In the genomic region with DNA sequence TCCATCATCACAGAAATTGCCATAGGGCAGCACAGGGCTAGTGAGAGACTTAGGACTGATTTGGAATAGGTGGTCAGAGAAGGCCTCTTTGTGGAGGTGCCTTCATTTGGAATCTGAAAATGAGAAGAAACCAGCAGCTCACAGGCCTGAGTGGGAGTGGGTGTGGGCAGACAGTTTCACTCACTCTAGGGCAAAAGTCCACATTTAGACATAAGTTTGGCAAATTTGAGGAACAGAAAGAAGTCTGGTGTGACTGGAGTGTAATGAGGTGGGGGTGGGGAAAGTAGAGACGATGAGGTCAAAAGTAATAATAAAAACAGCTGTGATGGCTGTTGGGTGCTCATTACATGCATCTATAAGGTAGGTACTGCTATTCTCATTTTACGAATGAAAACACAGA, we compare ENCODE assay signal across 2 cellular contexts.
TF ChIP-seq lines count a peak whose summit lies in the region.

No MANE protein-coding gene starts in this region.

TF ChIP-seq in SK-N-SH, 30 proteins besides CTCF, POLR2A, EP300 and RAD21:
- TF ChIP-seq, protein P1, sequence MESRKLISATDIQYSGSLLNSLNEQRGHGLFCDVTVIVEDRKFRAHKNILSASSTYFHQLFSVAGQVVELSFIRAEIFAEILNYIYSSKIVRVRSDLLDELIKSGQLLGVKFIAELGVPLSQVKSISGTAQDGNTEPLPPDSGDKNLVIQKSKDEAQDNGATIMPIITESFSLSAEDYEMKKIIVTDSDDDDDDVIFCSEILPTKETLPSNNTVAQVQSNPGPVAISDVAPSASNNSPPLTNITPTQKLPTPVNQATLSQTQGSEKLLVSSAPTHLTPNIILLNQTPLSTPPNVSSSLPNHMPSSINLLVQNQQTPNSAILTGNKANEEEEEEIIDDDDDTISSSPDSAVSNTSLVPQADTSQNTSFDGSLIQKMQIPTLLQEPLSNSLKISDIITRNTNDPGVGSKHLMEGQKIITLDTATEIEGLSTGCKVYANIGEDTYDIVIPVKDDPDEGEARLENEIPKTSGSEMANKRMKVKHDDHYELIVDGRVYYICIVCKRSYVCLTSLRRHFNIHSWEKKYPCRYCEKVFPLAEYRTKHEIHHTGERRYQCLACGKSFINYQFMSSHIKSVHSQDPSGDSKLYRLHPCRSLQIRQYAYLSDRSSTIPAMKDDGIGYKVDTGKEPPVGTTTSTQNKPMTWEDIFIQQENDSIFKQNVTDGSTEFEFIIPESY (IDR thresholded peaks at IDR 0.05; ENCODE audit: borderline replicate concordance, low read depth): no peak
- TF ChIP-seq RXRA (IDR thresholded peaks at IDR 0.05; ENCODE audit: borderline replicate concordance, low read depth) (no peak), TAF1 (IDR thresholded peaks at IDR 0.05; ENCODE audit: borderline replicate concordance, low read depth, low read length) (no peak), GABPA (IDR thresholded peaks at IDR 0.05; ENCODE audit: low read depth) (no peak), RFX5 (IDR thresholded peaks at IDR 0.05; ENCODE audit: low read length) (no peak), ELF1 (IDR thresholded peaks at IDR 0.05) (no peak), JUND (IDR thresholded peaks at IDR 0.05) (no peak), SIN3A (IDR thresholded peaks at IDR 0.05; ENCODE audit: borderline replicate concordance, low read depth, low read length) (no peak), NRF1 (IDR thresholded peaks at IDR 0.05; ENCODE audit: low read depth, low read length) (no peak), RCOR1 (IDR thresholded peaks at IDR 0.05; ENCODE audit: low read length) (no peak), NFIC (IDR thresholded peaks at IDR 0.05; ENCODE audit: borderline replicate concordance) (no peak), MEF2A (IDR thresholded peaks at IDR 0.05; ENCODE audit: borderline replicate concordance, low read depth) (no peak), TEAD4 (IDR thresholded peaks at IDR 0.05; ENCODE audit: borderline replicate concordance, insufficient read depth) (no peak), CHD2 (IDR thresholded peaks at IDR 0.05; ENCODE audit: low read length, partially characterized antibody) (no peak), MXI1 (IDR thresholded peaks at IDR 0.05; ENCODE audit: low read depth, low read length) (no peak), FOXJ3 (CRISPR knock-in tag; IDR thresholded peaks at IDR 0.05) (no peak)
- TF ChIP-seq, protein P2, sequence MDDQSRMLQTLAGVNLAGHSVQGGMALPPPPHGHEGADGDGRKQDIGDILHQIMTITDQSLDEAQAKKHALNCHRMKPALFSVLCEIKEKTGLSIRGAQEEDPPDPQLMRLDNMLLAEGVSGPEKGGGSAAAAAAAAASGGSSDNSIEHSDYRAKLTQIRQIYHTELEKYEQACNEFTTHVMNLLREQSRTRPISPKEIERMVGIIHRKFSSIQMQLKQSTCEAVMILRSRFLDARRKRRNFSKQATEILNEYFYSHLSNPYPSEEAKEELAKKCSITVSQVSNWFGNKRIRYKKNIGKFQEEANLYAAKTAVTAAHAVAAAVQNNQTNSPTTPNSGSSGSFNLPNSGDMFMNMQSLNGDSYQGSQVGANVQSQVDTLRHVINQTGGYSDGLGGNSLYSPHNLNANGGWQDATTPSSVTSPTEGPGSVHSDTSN (IDR thresholded peaks at IDR 0.05): no peak
- TF ChIP-seq, protein P3, sequence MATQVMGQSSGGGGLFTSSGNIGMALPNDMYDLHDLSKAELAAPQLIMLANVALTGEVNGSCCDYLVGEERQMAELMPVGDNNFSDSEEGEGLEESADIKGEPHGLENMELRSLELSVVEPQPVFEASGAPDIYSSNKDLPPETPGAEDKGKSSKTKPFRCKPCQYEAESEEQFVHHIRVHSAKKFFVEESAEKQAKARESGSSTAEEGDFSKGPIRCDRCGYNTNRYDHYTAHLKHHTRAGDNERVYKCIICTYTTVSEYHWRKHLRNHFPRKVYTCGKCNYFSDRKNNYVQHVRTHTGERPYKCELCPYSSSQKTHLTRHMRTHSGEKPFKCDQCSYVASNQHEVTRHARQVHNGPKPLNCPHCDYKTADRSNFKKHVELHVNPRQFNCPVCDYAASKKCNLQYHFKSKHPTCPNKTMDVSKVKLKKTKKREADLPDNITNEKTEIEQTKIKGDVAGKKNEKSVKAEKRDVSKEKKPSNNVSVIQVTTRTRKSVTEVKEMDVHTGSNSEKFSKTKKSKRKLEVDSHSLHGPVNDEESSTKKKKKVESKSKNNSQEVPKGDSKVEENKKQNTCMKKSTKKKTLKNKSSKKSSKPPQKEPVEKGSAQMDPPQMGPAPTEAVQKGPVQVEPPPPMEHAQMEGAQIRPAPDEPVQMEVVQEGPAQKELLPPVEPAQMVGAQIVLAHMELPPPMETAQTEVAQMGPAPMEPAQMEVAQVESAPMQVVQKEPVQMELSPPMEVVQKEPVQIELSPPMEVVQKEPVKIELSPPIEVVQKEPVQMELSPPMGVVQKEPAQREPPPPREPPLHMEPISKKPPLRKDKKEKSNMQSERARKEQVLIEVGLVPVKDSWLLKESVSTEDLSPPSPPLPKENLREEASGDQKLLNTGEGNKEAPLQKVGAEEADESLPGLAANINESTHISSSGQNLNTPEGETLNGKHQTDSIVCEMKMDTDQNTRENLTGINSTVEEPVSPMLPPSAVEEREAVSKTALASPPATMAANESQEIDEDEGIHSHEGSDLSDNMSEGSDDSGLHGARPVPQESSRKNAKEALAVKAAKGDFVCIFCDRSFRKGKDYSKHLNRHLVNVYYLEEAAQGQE (IDR thresholded peaks at IDR 0.05; ENCODE audit: low read depth, low read length): no peak
- TF ChIP-seq, protein P4, sequence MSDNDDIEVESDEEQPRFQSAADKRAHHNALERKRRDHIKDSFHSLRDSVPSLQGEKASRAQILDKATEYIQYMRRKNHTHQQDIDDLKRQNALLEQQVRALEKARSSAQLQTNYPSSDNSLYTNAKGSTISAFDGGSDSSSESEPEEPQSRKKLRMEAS (IDR thresholded peaks at IDR 0.05; ENCODE audit: low read depth): no peak

TF ChIP-seq in SK-N-SH treated with all-trans-retinoic acid at 6 μM for 48 hours, 23 proteins besides CTCF, POLR2A, EP300 and RAD21 (continued from another document):
- TF ChIP-seq, protein P5, sequence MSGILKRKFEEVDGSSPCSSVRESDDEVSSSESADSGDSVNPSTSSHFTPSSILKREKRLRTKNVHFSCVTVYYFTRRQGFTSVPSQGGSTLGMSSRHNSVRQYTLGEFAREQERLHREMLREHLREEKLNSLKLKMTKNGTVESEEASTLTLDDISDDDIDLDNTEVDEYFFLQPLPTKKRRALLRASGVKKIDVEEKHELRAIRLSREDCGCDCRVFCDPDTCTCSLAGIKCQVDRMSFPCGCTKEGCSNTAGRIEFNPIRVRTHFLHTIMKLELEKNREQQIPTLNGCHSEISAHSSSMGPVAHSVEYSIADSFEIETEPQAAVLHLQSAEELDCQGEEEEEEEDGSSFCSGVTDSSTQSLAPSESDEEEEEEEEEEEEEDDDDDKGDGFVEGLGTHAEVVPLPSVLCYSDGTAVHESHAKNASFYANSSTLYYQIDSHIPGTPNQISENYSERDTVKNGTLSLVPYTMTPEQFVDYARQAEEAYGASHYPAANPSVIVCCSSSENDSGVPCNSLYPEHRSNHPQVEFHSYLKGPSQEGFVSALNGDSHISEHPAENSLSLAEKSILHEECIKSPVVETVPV (CRISPR knock-in tag; IDR thresholded peaks at IDR 0.05): no peak
- TF ChIP-seq TOX (CRISPR knock-in tag; IDR thresholded peaks at IDR 0.05; ENCODE audit: borderline replicate concordance) (no peak), PPARA (CRISPR knock-in tag; IDR thresholded peaks at IDR 0.05; ENCODE audit: borderline replicate concordance) (no peak), ZFP3 (CRISPR knock-in tag; IDR thresholded peaks at IDR 0.05) (no peak), TCF4 (CRISPR knock-in tag; IDR thresholded peaks at IDR 0.05; ENCODE audit: borderline replicate concordance) (no peak), ZC3H10 (CRISPR knock-in tag; IDR thresholded peaks at IDR 0.05) (no peak), ZFP30 (CRISPR knock-in tag; IDR thresholded peaks at IDR 0.05) (no peak), ARNTL (CRISPR knock-in tag; IDR thresholded peaks at IDR 0.05; ENCODE audit: borderline replicate concordance, low read depth) (no peak), GLIS3 (CRISPR knock-in tag; IDR thresholded peaks at IDR 0.05) (no peak), ISL1 (CRISPR knock-in tag; IDR thresholded peaks at IDR 0.05) (no peak), ESRRG (CRISPR knock-in tag; IDR thresholded peaks at IDR 0.05) (no peak)
- TF ChIP-seq, protein P6, sequence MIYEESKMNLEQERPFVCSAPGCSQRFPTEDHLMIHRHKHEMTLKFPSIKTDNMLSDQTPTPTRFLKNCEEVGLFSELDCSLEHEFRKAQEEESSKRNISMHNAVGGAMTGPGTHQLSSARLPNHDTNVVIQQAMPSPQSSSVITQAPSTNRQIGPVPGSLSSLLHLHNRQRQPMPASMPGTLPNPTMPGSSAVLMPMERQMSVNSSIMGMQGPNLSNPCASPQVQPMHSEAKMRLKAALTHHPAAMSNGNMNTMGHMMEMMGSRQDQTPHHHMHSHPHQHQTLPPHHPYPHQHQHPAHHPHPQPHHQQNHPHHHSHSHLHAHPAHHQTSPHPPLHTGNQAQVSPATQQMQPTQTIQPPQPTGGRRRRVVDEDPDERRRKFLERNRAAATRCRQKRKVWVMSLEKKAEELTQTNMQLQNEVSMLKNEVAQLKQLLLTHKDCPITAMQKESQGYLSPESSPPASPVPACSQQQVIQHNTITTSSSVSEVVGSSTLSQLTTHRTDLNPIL (CRISPR knock-in tag; IDR thresholded peaks at IDR 0.05; ENCODE audit: low read depth): no peak
